Comparison of ENCODE assay signal across 10 cellular contexts in genomic region chr3:128282392-128283196, GRCh38.
DNase-seq lines count a peak whose midpoint lies in the region; ATAC-seq, FAIRE-seq and TF ChIP-seq lines count a peak whose summit lies in the region.
"Had no signal": no experiment of that assay in that cellular context is flagged by ENCODE, and none has a peak within 500 bp of the region (broad histone marks: within the 10 kb centered on the region; RNA-seq: fewer than 3 reads in every experiment).

No MANE protein-coding gene starts in this region.

- H3K9me3 ChIP-seq in BE2C (no peaks in the 10 kb centered on the region), prostate gland (no peaks in the 10 kb centered on the region), small intestine (ENCODE audit: control insufficient read depth, low read depth) (no peaks in the 10 kb centered on the region)
- H3K9me3 ChIP-seq: BLaER1 treated with 17β-estradiol and CSF1 and Interleukin-3, amounts not matched to agents 10 nM and 100 nM had no signal

- H3K27me3 ChIP-seq in BE2C (no peaks in the 10 kb centered on the region), prostate gland (replicated peaks; ENCODE audit: insufficient read depth) (no peaks in the 10 kb centered on the region), small intestine (ENCODE audit: control insufficient read depth in 2 of 2, insufficient read depth in 2 of 2, low read length in 2 of 2) (no peaks in the 10 kb centered on the region)
- H3K27me3 ChIP-seq: BLaER1 treated with 17β-estradiol and CSF1 and Interleukin-3, amounts not matched to agents 10 nM and 100 nM had no signal

- intact Hi-C loops in Right ventricle myocardium superior (cut with DNase I) (no loop called here), prostate gland (cut with DNase I) (no loop called here)

- no peaks in the 10 kb centered on the region for H3K36me3 ChIP-seq in BE2C
- no peaks in the 10 kb centered on the region for H3K36me3 ChIP-seq in prostate gland
- no peaks in the 10 kb centered on the region for H3K36me3 ChIP-seq in small intestine (ENCODE audit: control insufficient read depth in 2 of 2, insufficient read depth in 2 of 2, low read length in 2 of 2)

- peaks cover 40% of the 10 kb centered on the region for H3K4me1 ChIP-seq in BE2C
- peaks cover 9% of the 10 kb centered on the region for H3K4me1 ChIP-seq in prostate gland (replicated peaks)
- H3K4me1 ChIP-seq in small intestine (ENCODE audit: control insufficient read depth in 2 of 2, insufficient read depth in 1 of 2, low read depth in 1 of 2, low read length in 1 of 2): no peaks in the 10 kb centered on the region
- H3K4me1 ChIP-seq: BLaER1 treated with 17β-estradiol and CSF1 and Interleukin-3, amounts not matched to agents 10 nM and 100 nM had no signal

- TF ChIP-seq CTCF in BE2C (IDR thresholded peaks at IDR 0.05; ENCODE audit: low read depth, low read length) (no peak), prostate gland (IDR thresholded peaks at IDR 0.05) (no peak)

- ATAC-seq in Right ventricle myocardium superior (ENCODE audit: poor library complexity): peak; percentile 73

- H3K27ac ChIP-seq in prostate gland: peak overlapping the region; percentile 64 to 69
- H3K27ac ChIP-seq in small intestine (ENCODE audit: low read depth in 1 of 2, low read length in 1 of 2): no peak overlapping the region
- H3K27ac ChIP-seq: BLaER1 treated with 17β-estradiol and CSF1 and Interleukin-3, amounts not matched to agents 10 nM and 100 nM had no signal

- no peak for FAIRE-seq in small intestine (lab: Jason Lieb, UNC)

- WGBS in prostate gland: 31% methylated on average over 16 of the region's 16 CpGs
- 69 to 90% (median 76%) methylated on average over 16 of the region's 16 CpGs for WGBS in small intestine, 3 donors

- no peak for TF ChIP-seq POLR2A in prostate gland (IDR thresholded peaks at IDR 0.05)

- no peak overlapping the region for H3K4me3 ChIP-seq in BE2C (ENCODE audit: low read depth, low read length)
- H3K4me3 ChIP-seq in prostate gland: no peak overlapping the region
- H3K4me3 ChIP-seq in small intestine (ENCODE audit: low read depth in 1 of 2, low read length in 2 of 2): no peak overlapping the region
- H3K4me3 ChIP-seq: BLaER1 treated with 17β-estradiol and CSF1 and Interleukin-3, amounts not matched to agents 10 nM and 100 nM had no signal

- DNase-seq in BE2C (peak; percentile 52), Right ventricle myocardium superior (peak; percentile 84), prostate gland (ENCODE audit: low spot score) (peak; percentile 63), H4 (ENCODE audit: low spot score) (no peak), NCI-H69 (lab: John Stamatoyannopoulos, UW) (no peak), small intestine (no peak), LoVo (ENCODE audit: low spot score) (no peak)
- peak; percentile 37 for DNase-seq in activated CD8-positive, alpha-beta memory T cell treated with anti-CD3 and anti-CD28 coated beads, Interleukin-2, amount 50 U/mL, for 48 hours
- DNase-seq: NCI-H2107 had no signal

Comparison
In these comparisons a context has a peak if more than half of its experiments do, and no peak if none do; other contexts are left out.
1. DNase-seq: peak in BE2C (single experiment), activated CD8-positive, alpha-beta memory T cell treated with anti-CD3 and anti-CD28 coated beads, Interleukin-2, amount 50 U/mL, for 48 hours (single experiment), Right ventricle myocardium superior (single experiment) and prostate gland (single experiment); none in H4 (single experiment), NCI-H69 (single experiment), small intestine (single experiment) and LoVo (single experiment).
2. H3K27ac ChIP-seq: peak in prostate gland (2 of 2); none in small intestine (0 of 2).